Comparison of ENCODE assay signal across 8 cellular contexts in the genomic region with DNA sequence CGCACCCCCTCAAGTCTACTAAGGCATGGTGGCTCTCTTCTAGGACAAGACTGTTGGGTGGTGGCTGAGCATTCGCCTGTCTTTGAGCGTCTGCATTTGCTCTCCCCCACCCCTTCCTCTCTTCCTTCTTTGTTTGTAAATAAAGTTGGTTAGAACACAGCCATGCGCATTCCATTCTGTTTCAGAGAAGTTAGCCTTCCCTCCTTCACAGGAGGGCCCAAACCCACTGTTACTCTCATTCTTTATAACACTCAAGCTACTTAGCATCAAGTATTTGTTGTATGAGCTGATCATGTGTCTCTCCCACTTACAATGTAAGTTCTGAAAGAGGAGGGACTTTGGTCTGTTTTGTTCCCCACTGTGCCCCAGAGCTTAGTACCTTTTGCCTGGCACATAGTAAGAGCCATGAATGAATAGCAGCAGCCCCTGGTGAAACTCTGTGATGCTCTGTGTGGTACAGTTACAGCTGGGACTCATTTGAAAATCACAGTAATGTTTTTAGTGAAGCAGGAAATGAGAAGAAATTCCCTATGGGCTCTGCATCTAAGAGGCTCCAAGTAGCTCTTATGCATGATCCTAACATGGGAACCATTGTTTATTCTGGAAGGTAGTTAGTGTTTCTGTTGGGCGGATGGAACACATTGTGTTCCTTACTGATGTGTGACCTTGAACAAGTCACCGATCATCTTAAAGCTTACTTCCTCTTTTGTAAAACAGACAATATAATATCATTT. TPM values are rescaled to one million over a fixed set of nuclear protein-coding genes. Genes with fewer than 3 reads are reported as not detected.
A peak's percentile ranks its signal among the peaks of the same experiment; 100 is the strongest.
DNase-seq lines count a peak whose midpoint lies in the region; ATAC-seq, FAIRE-seq and TF ChIP-seq lines count a peak whose summit lies in the region.

No MANE protein-coding gene starts in this region.

- H3K4me1 ChIP-seq in endodermal cell (ENCODE audit: control insufficient read depth, insufficient read depth, low read length): no peaks in the 10 kb centered on the region
- peaks cover 0 to 43% (median 19%) of the 10 kb centered on the region in 4 donors for H3K4me1 ChIP-seq in sigmoid colon

- H3K27ac ChIP-seq in endodermal cell (ENCODE audit: low read depth, low read length) (no peak overlapping the region), sigmoid colon (no peak overlapping the region)

- H3K4me1 Mint-ChIP-seq in endodermal cell: peaks cover 24% of the 10 kb centered on the region
- H3K4me1 Mint-ChIP-seq in stimulated activated naive CD8-positive, alpha-beta T cell treated with anti-CD3 and anti-CD28 coated beads, Interleukin-15, amount 100 ng/mL, for 72 hours: peaks cover 69% of the 10 kb centered on the region

- 81 to 100% methylated on average over 2 to 5 of the region's 6 CpGs for WGBS in endodermal cell (ENCODE audit: insufficient coverage in 1 of 2, insufficient read length in 1 of 2), 2 experiments
- 55 to 62% methylated on average over 6 of the region's 6 CpGs for whole genome bisulfite sequencing in sigmoid colon, 2 donors

- H3K9me3 ChIP-seq in endodermal cell (ENCODE audit: control insufficient read depth, low read length): no peaks in the 10 kb centered on the region
- H3K9me3 ChIP-seq in sigmoid colon: no peaks in the 10 kb centered on the region

- no peaks in the 10 kb centered on the region for H3K27me3 Mint-ChIP-seq in endodermal cell (ENCODE audit: insufficient read depth)
- no peaks in the 10 kb centered on the region for H3K27me3 Mint-ChIP-seq in stimulated activated naive CD8-positive, alpha-beta T cell treated with anti-CD3 and anti-CD28 coated beads, Interleukin-15, amount 100 ng/mL, for 72 hours

- TF ChIP-seq POLR2A in sigmoid colon (IDR thresholded peaks at IDR 0.05): no peak

- H3K9ac ChIP-seq in endodermal cell (ENCODE audit: extremely low read depth, low read length, poor library complexity, severe bottlenecking): no peak overlapping the region

- H3K36me3 ChIP-seq in endodermal cell (ENCODE audit: control insufficient read depth, insufficient read depth, low read length) (peaks cover 5% of the 10 kb centered on the region), sigmoid colon (no peaks in the 10 kb centered on the region)

- no peak for FAIRE-seq in D721Med (lab: Jason Lieb, UNC)

- H3K27ac Mint-ChIP-seq in endodermal cell: peak overlapping the region; percentile 76
- H3K27ac Mint-ChIP-seq in stimulated activated naive CD8-positive, alpha-beta T cell treated with anti-CD3 and anti-CD28 coated beads, Interleukin-15, amount 100 ng/mL, for 72 hours: peak overlapping the region; percentile 8 to 27

- ATAC-seq in GM19455 (IDR thresholded peaks at IDR 0.05; ENCODE audit: unreplicated experiment) (peak; percentile 56), HG03520 (IDR thresholded peaks at IDR 0.05; ENCODE audit: unreplicated experiment) (peak; percentile 66)
- ATAC-seq in stimulated activated naive CD8-positive, alpha-beta T cell treated with anti-CD3 and anti-CD28 coated beads, Interleukin-15, amount 100 ng/mL, for 72 hours: no peak

- TF ChIP-seq EP300 in sigmoid colon (IDR thresholded peaks at IDR 0.05): no peak

- H3K4me3 ChIP-seq in endodermal cell (ENCODE audit: low read length): no peak overlapping the region
- no peak overlapping the region for H3K4me3 ChIP-seq in sigmoid colon

- H3K36me3 Mint-ChIP-seq in endodermal cell (ENCODE audit: low read depth): no peaks in the 10 kb centered on the region

- DNase-seq in AG09319 (ENCODE audit: extremely low read depth, low read depth): peak; percentile 10
- DNase-seq in endodermal cell: peak; percentile 49
- no peak for DNase-seq in stimulated activated naive CD8-positive, alpha-beta T cell treated with anti-CD3 and anti-CD28 coated beads, Interleukin-15, amount 100 ng/mL, for 72 hours
- DNase-seq in D721Med (ENCODE audit: insufficient read length, low spot score): no peak
- DNase-seq in kidney tubule cell (ENCODE audit: low spot score): no peak
- no peak for DNase-seq in sigmoid colon

- intact Hi-C loops in sigmoid colon (cut with DNase I): no loop called here

- no peak overlapping the region for H3K4me3 Mint-ChIP-seq in endodermal cell
- H3K4me3 Mint-ChIP-seq in stimulated activated naive CD8-positive, alpha-beta T cell treated with anti-CD3 and anti-CD28 coated beads, Interleukin-15, amount 100 ng/mL, for 72 hours: no peak overlapping the region

- no peaks in the 10 kb centered on the region for H3K9me3 Mint-ChIP-seq in endodermal cell
- no peaks in the 10 kb centered on the region for H3K9me3 Mint-ChIP-seq in stimulated activated naive CD8-positive, alpha-beta T cell treated with anti-CD3 and anti-CD28 coated beads, Interleukin-15, amount 100 ng/mL, for 72 hours

- TF ChIP-seq CTCF in AG09319 (IDR thresholded peaks at IDR 0.05; ENCODE audit: low read depth, low read length): no peak
- no peak for TF ChIP-seq CTCF in endodermal cell (conservative IDR thresholded peaks at IDR 0.05)
- TF ChIP-seq CTCF in D721Med (IDR thresholded peaks at IDR 0.05; ENCODE audit: insufficient read depth, missing control alignments): no peak
- no peak for TF ChIP-seq CTCF in sigmoid colon (IDR thresholded peaks at IDR 0.05)

- H3K27me3 ChIP-seq in endodermal cell (ENCODE audit: control insufficient read depth, insufficient read depth, low read length, poor library complexity, severe bottlenecking) (no peaks in the 10 kb centered on the region), sigmoid colon (no peaks in the 10 kb centered on the region)

RNA-seq across cellular contexts. Expression of a gene that starts 7.7 kb away (rescaled TPM):
- total RNA-seq in endodermal cell: 10 to 100 TPM; 57.2 to 78.4 TPM
- 28.2 TPM for polyA plus RNA-seq in endodermal cell (2013, experiment 1 of 2)
- 27.4 TPM for polyA plus RNA-seq in endodermal cell (2013, experiment 2 of 2)
- total RNA-seq in sigmoid colon: 10 to 100 TPM; 28.9 to 42.4 (median 30.8) TPM
- polyA plus RNA-seq in sigmoid colon: 10 to 100 TPM in 1 of 3 donors, 1 to 10 TPM in 2; 3.0 to 30.3 (median 5.3) TPM

Comparison
In these comparisons a context has a peak if more than half of its experiments do, and no peak if none do; other contexts are left out.
1. DNase-seq: peak in AG09319 (single experiment) and endodermal cell (single experiment); none in stimulated activated naive CD8-positive, alpha-beta T cell treated with anti-CD3 and anti-CD28 coated beads, Interleukin-15, amount 100 ng/mL, for 72 hours (0 of 2), D721Med (single experiment), kidney tubule cell (single experiment) and sigmoid colon (single experiment).